ENCODE assay signal across 19 cellular contexts in the genomic region with DNA sequence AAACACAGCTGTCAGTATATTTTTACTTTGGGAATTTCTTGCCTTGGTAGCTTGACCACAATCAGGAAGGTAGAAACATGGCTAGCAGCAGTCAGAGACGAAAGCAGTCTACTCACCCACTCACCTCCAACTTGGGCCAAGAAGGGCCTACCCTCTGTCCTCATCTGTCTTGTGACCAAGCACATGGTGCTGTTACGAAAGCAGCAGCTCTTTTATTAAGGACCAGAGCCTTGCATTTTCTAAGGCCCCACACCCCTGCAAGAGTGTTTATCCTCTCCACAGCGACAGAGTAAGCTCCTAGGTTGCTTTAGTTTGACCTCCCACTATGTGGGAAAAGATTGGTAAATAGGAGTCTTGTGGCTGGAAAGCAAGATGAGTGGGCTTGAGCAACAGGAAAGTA. TPM values are rescaled to one million over a fixed set of nuclear protein-coding genes. Genes with fewer than 3 reads are reported as not detected.
A peak's percentile ranks its signal among the peaks of the same experiment; 100 is the strongest.
DNase-seq lines count a peak whose midpoint lies in the region; ATAC-seq and TF ChIP-seq lines count a peak whose summit lies in the region.
"Had no signal": no experiment of that assay in that cellular context is flagged by ENCODE, and none has a peak within 500 bp of the region (broad histone marks: within the 10 kb centered on the region; RNA-seq: fewer than 3 reads in every experiment).

No MANE protein-coding gene starts in this region.

- H3K27me3 ChIP-seq in heart left ventricle = no peaks in the 10 kb centered on the region
- H3K27me3 ChIP-seq in neural progenitor cell = no peaks in the 10 kb centered on the region
- H3K27me3 ChIP-seq in CD4-positive, alpha-beta T cell (ENCODE audit: control insufficient read depth, insufficient read depth, low read length) = no peaks in the 10 kb centered on the region
- H3K27me3 ChIP-seq: esophagus muscularis mucosa had no signal

- H3K27ac ChIP-seq in heart left ventricle (peak overlapping the region in 1 of 12 donors; percentile 23), neural progenitor cell (no peak overlapping the region), coronary artery (no peak overlapping the region)
- no peak overlapping the region for H3K27ac ChIP-seq in CD4-positive, alpha-beta T cell (ENCODE audit: low read depth, low read length)
- H3K27ac ChIP-seq: esophagus muscularis mucosa had no signal

- H4K20me1 ChIP-seq in neural progenitor cell (ENCODE audit: low read depth) = no peaks in the 10 kb centered on the region

- H3K36me3 ChIP-seq in heart left ventricle (no peaks in the 10 kb centered on the region), neural progenitor cell (no peaks in the 10 kb centered on the region)
- H3K36me3 ChIP-seq: esophagus muscularis mucosa had no signal

- peaks cover 10% of the 10 kb centered on the region for H3K9me3 Mint-ChIP-seq in neural progenitor cell
- H3K9me3 Mint-ChIP-seq in CD4-positive, alpha-beta T cell = no peaks in the 10 kb centered on the region
- H3K9me3 Mint-ChIP-seq: stimulated activated naive B cell treated with anti-CD40 and anti-IgM and Interleukin-4, amounts not matched to agents 10 μg/mL and 1 μg/mL and 100 μg/mL, for 72 hours had no signal

- H3F3A ChIP-seq in neural progenitor cell (ENCODE audit: low read depth) = no peaks in the 10 kb centered on the region

- CTCF ChIA-PET in CD4-positive, alpha-beta T cell (lab: Charles Lee) = no interaction called here

- H3K9me3 ChIP-seq in heart left ventricle (peaks cover 0 to 8% (median 0%) of the 10 kb centered on the region in 12 donors), neural progenitor cell (ENCODE audit: low read depth) (no peaks in the 10 kb centered on the region)
- H3K9me3 ChIP-seq in CD4-positive, alpha-beta T cell (ENCODE audit: control insufficient read depth, low read length) = no peaks in the 10 kb centered on the region

- H3K79me2 ChIP-seq in neural progenitor cell (ENCODE audit: low read depth) = no peaks in the 10 kb centered on the region

- no peak overlapping the region for H3K4me3 Mint-ChIP-seq in neural progenitor cell
- H3K4me3 Mint-ChIP-seq in CD4-positive, alpha-beta T cell = no peak overlapping the region
- H3K4me3 Mint-ChIP-seq: dendritic cell treated with granulocyte-macrophage colony-stimulating factor and Interleukin-4, amounts not matched to agents 40 ng/mL and 50 ng/mL, for 4 days; stimulated activated naive B cell treated with anti-CD40 and anti-IgM and Interleukin-4, amounts not matched to agents 10 μg/mL and 1 μg/mL and 100 μg/mL, for 72 hours had no signal

- DNase-seq in heart left ventricle (peak in 4 of 5 donors; percentile 17 to 32 (median 25)), left cardiac atrium (no peak), fibroblast of peridontal ligament (ENCODE audit: extremely low read depth) (peak; percentile 45), neural progenitor cell (ENCODE audit: low spot score) (no peak), coronary artery (ENCODE audit: low spot score) (no peak), midbrain (lab: John Stamatoyannopoulos, UW) (no peak)
- DNase-seq in CD4-positive, alpha-beta T cell = no peak
- DNase-seq: ACHN; activated CD4-positive, alpha-beta T cell treated with anti-CD3 and anti-CD28 coated beads for 1 hour; Calu3; GOT3; KG1; NCI-H748 treated with DMSO at 0.1 percent for 48 hours; retina; stimulated activated naive B cell treated with anti-CD40 and anti-IgM and Interleukin-4, amounts not matched to agents 10 μg/mL and 1 μg/mL and 100 μg/mL, for 72 hours had no signal

- no peak overlapping the region for H3K9ac ChIP-seq in neural progenitor cell

- no peaks in the 10 kb centered on the region for H3K36me3 Mint-ChIP-seq in neural progenitor cell
- H3K36me3 Mint-ChIP-seq in CD4-positive, alpha-beta T cell (ENCODE audit: low read depth) = no peaks in the 10 kb centered on the region
- H3K36me3 Mint-ChIP-seq: stimulated activated naive B cell treated with anti-CD40 and anti-IgM and Interleukin-4, amounts not matched to agents 10 μg/mL and 1 μg/mL and 100 μg/mL, for 72 hours had no signal

- no peaks in the 10 kb centered on the region for H3K27me3 Mint-ChIP-seq in neural progenitor cell (ENCODE audit: insufficient read depth, low read depth)
- H3K27me3 Mint-ChIP-seq in CD4-positive, alpha-beta T cell = no peaks in the 10 kb centered on the region
- H3K27me3 Mint-ChIP-seq: dendritic cell treated with granulocyte-macrophage colony-stimulating factor and Interleukin-4, amounts not matched to agents 40 ng/mL and 50 ng/mL, for 4 days; stimulated activated naive B cell treated with anti-CD40 and anti-IgM and Interleukin-4, amounts not matched to agents 10 μg/mL and 1 μg/mL and 100 μg/mL, for 72 hours had no signal

- H2AFZ ChIP-seq in neural progenitor cell (replicated peaks) = peak overlapping the region; percentile 76

- TF ChIP-seq CTCF in heart left ventricle (IDR thresholded peaks at IDR 0.05) (no peak), neural progenitor cell (IDR thresholded peaks at IDR 0.05) (no peak), coronary artery (IDR thresholded peaks at IDR 0.05) (no peak)
- TF ChIP-seq CTCF in CD4-positive, alpha-beta T cell (IDR thresholded peaks at IDR 0.05) = no peak

- intact Hi-C loops in heart left ventricle (cut with DNase I) = loop anchor here in 3 of 10 donors (5.0 to 10.0 kb wide), 4 partner anchors 61 to 91 kb away; a partner anchor contains a TSS
- intact Hi-C loops in left cardiac atrium (cut with DNase I) = loop anchor here in 1 of 2 donors (10.0 kb wide), 1 partner anchor 91 kb away; a partner anchor contains a TSS
- intact Hi-C loops in CD4-positive, alpha-beta T cell (cut with DNase I, micrococcal nuclease) = no loop called here

- no peaks in the 10 kb centered on the region for H3K4me1 ChIP-seq in heart left ventricle
- H3K4me1 ChIP-seq in neural progenitor cell = peaks cover 6% of the 10 kb centered on the region
- H3K4me1 ChIP-seq: esophagus muscularis mucosa had no signal

- 65 to 78% (median 73%) methylated on average over 3 of the region's 3 CpGs for WGBS in heart left ventricle, 4 donors

- no peak for TF ChIP-seq POLR2A in heart left ventricle (IDR thresholded peaks at IDR 0.05)

- no peak overlapping the region for H3K27ac Mint-ChIP-seq in neural progenitor cell
- no peak overlapping the region for H3K27ac Mint-ChIP-seq in CD4-positive, alpha-beta T cell
- H3K27ac Mint-ChIP-seq: dendritic cell treated with granulocyte-macrophage colony-stimulating factor and Interleukin-4, amounts not matched to agents 40 ng/mL and 50 ng/mL, for 4 days; stimulated activated naive B cell treated with anti-CD40 and anti-IgM and Interleukin-4, amounts not matched to agents 10 μg/mL and 1 μg/mL and 100 μg/mL, for 72 hours had no signal

- POLR2A ChIA-PET in CD4-positive, alpha-beta T cell (lab: Charles Lee) = no interaction called here

- H3K4me3 ChIP-seq in heart left ventricle = no peak overlapping the region
- H3K4me3 ChIP-seq in neural progenitor cell = no peak overlapping the region
- H3K4me3 ChIP-seq in coronary artery = no peak overlapping the region
- H3K4me3 ChIP-seq: esophagus muscularis mucosa had no signal

- peaks cover 2% of the 10 kb centered on the region for H3K4me1 Mint-ChIP-seq in neural progenitor cell
- H3K4me1 Mint-ChIP-seq in CD4-positive, alpha-beta T cell (ENCODE audit: low read depth) = no peaks in the 10 kb centered on the region
- H3K4me1 Mint-ChIP-seq: stimulated activated naive B cell treated with anti-CD40 and anti-IgM and Interleukin-4, amounts not matched to agents 10 μg/mL and 1 μg/mL and 100 μg/mL, for 72 hours had no signal

- no peak overlapping the region for H3K4me2 ChIP-seq in neural progenitor cell

- ATAC-seq in heart left ventricle (peak in 3 of 4 donors; percentile 55 to 75 (median 57)), left cardiac atrium (no peak), GM18502 (IDR thresholded peaks at IDR 0.05; ENCODE audit: poor library complexity, unreplicated experiment) (no peak)
- no peak for ATAC-seq in CD4-positive, alpha-beta T cell (ENCODE audit: poor library complexity)
- ATAC-seq: stimulated activated naive B cell treated with anti-CD40 and anti-IgM and Interleukin-4, amounts not matched to agents 10 μg/mL and 1 μg/mL and 100 μg/mL, for 72 hours had no signal

RNA-seq across cellular contexts. Expression of a gene that starts 31.3 kb away (rescaled TPM):
- total RNA-seq in heart left ventricle (1 to 10 TPM in 1 of 9 donors, under 1 TPM in 3, not detected in 5; 0.11 to 1.1 (median 0.29) TPM), left cardiac atrium (under 1 TPM; 0.10 to 0.12 TPM), neural progenitor cell (ENCODE audit: low replicate concordance) (0.54 TPM in 1 of 2 replicates, not detected in the other)
- polyA plus RNA-seq in heart left ventricle = under 1 TPM; 0.01 to 0.08 TPM
- not detected for total RNA-seq in CD4-positive, alpha-beta T cell
- total RNA-seq: RPMI7951 had no signal

Comparison
In these comparisons a context has a peak if more than half of its experiments do, and no peak if none do; other contexts are left out.
1. ATAC-seq: peak in heart left ventricle (3 of 4); none in left cardiac atrium (0 of 2), CD4-positive, alpha-beta T cell (single experiment) and GM18502 (single experiment).
2. DNase-seq: peak in heart left ventricle (4 of 5) and fibroblast of peridontal ligament (single experiment); none in left cardiac atrium (single experiment), neural progenitor cell (single experiment), CD4-positive, alpha-beta T cell (0 of 10), coronary artery (single experiment) and midbrain (single experiment).